23 cellular contexts compared by ENCODE assay signal in genomic region chr7:41252551-41252950, GRCh38.
"Had no signal": no experiment of that assay in that cellular context is flagged by ENCODE, and none has a peak within 500 bp of the region (broad histone marks: within the 10 kb centered on the region; RNA-seq: fewer than 3 reads in every experiment).

No MANE protein-coding gene starts in this region.

- H3K9me3 ChIP-seq: colonic mucosa, esophagus muscularis mucosa, esophagus squamous epithelium, gastrocnemius medialis, gastroesophageal sphincter, heart left ventricle had no signal

- DNase-seq: colonic mucosa; cortex of kidney; dermis blood vessel endothelial cell; dorsolateral prefrontal cortex; effector CD4-positive, alpha-beta T cell; effector CD8-positive, alpha-beta T cell; effector memory CD4-positive, alpha-beta T cell; effector memory CD8-positive, alpha-beta T cell; endodermal cell; erythroblast; esophagus squamous epithelium; foreskin fibroblast; foreskin keratinocyte; foreskin melanocyte; gastrocnemius medialis; glutamatergic neuron; head of caudate nucleus; heart left ventricle; heart right ventricle had no signal

- H3K4me1 ChIP-seq: colonic mucosa, esophagus muscularis mucosa, gastrocnemius medialis, gastroesophageal sphincter had no signal

- H3K27ac ChIP-seq: colonic mucosa, coronary artery, dorsolateral prefrontal cortex, epithelial cell of prostate, esophagus muscularis mucosa, esophagus squamous epithelium, foreskin keratinocyte, gastrocnemius medialis, gastroesophageal sphincter, heart left ventricle, heart right ventricle had no signal

- H3K36me3 ChIP-seq: colonic mucosa, esophagus muscularis mucosa, esophagus squamous epithelium, gastrocnemius medialis, gastroesophageal sphincter, heart left ventricle, heart right ventricle had no signal

- H3K4me3 ChIP-seq: colonic mucosa, coronary artery, dorsolateral prefrontal cortex, esophagus muscularis mucosa, esophagus squamous epithelium, gastrocnemius medialis, gastroesophageal sphincter, heart left ventricle, heart right ventricle had no signal

- ATAC-seq: effector memory CD8-positive, alpha-beta T cell; foreskin keratinocyte; gastrocnemius medialis; gastroesophageal sphincter; heart left ventricle; heart right ventricle had no signal

- H3K27me3 ChIP-seq: colonic mucosa, dorsolateral prefrontal cortex, esophagus muscularis mucosa, esophagus squamous epithelium, foreskin keratinocyte, gastrocnemius medialis, gastroesophageal sphincter, heart left ventricle, heart right ventricle had no signal
